11 cellular contexts compared by ENCODE assay signal in genomic region chr2:48344441-48344756, GRCh38. TPM values are rescaled to one million over a fixed set of nuclear protein-coding genes. Genes with fewer than 3 reads are reported as not detected.
A peak's percentile ranks its signal among the peaks of the same experiment; 100 is the strongest.
DNase-seq lines count a peak whose midpoint lies in the region; ATAC-seq, FAIRE-seq and TF ChIP-seq lines count a peak whose summit lies in the region.
"Had no signal": no experiment of that assay in that cellular context is flagged by ENCODE, and none has a peak within 500 bp of the region (broad histone marks: within the 10 kb centered on the region; RNA-seq: fewer than 3 reads in every experiment).

No MANE protein-coding gene starts in this region.

- H3K9ac ChIP-seq in GM12878 (ENCODE audit: control insufficient read depth, insufficient read depth, low read length), result no peak overlapping the region
- peak overlapping the region; percentile 3 to 14 for H3K9ac ChIP-seq in mucosa of rectum (ENCODE audit: low read depth in 1 of 2, low read length in 2 of 2)

- peak overlapping the region; percentile 84 to 86 for H3K27ac ChIP-seq in A549
- H3K27ac ChIP-seq in GM12878 (ENCODE audit: control insufficient read depth, insufficient read depth), result no peak overlapping the region
- peak overlapping the region; percentile 5 to 25 for H3K27ac ChIP-seq in mucosa of rectum (ENCODE audit: low read depth in 2 of 2, low read length in 2 of 2)

- RAD21 ChIA-PET in GM12878 (lab: Charles Lee; ENCODE audit: unreplicated experiment), result interaction anchor here (0.7 to 1.2 kb wide), 2 partner anchors 12 to 16 kb away, joined by 3 read pairs; no protein-coding TSS in a partner anchor

- peaks cover 48% of the 10 kb centered on the region for H3K4me1 Mint-ChIP-seq in HFFc6 (ENCODE audit: low read depth)

- DNase-seq in A549 (ENCODE audit: low read depth in 1 of 2, low spot score in 1 of 2), result no peak
- DNase-seq in HFFc6, result no peak
- no peak for DNase-seq in GM12878 (ENCODE audit: low read depth, low spot score)
- DNase-seq in NCI-H187 (lab: John Stamatoyannopoulos, UW), result no peak
- DNase-seq: DMS153, NCI-H1694 had no signal

- in situ Hi-C loops in GM12878 (cut with MboI), result no loop called here

- H3K9me3 ChIP-seq in A549 (peaks cover 30% of the 10 kb centered on the region), GM12878 (replicated peaks; ENCODE audit: control insufficient read depth, insufficient read depth, low read length) (peaks cover 32% of the 10 kb centered on the region), mucosa of rectum (ENCODE audit: control insufficient read depth in 2 of 2, low read length in 2 of 2) (peaks cover 0 to 10% of the 10 kb centered on the region in 2 donors)

- H3K27me3 Mint-ChIP-seq in HFFc6 (ENCODE audit: insufficient read depth), result no peaks in the 10 kb centered on the region
- H3K27me3 Mint-ChIP-seq: progenitor cell of endocrine pancreas had no signal

- 2% methylated on average over 1 of the region's 1 CpG for WGBS in A549 (ENCODE audit: missing lambda C conversion rate)
- WGBS in GM12878 (ENCODE audit: insufficient coverage, insufficient replicate concordance, low lambda C conversion rate, missing lambda C conversion rate), result 93% methylated on average over 1 of the region's 1 CpG

- TF ChIP-seq CTCF in A549 (IDR thresholded peaks at IDR 0.05) (no peak), HFFc6 (IDR thresholded peaks at IDR 0.05) (no peak), GM12878 (IDR thresholded peaks at IDR 0.05 in 2 of 3, conservative IDR thresholded peaks at IDR 0.05 in 1 of 3; ENCODE audit: control insufficient read depth in 2 of 3, extremely low read depth in 1 of 3, insufficient read depth in 1 of 3, low read depth in 3 of 3, low read length in 3 of 3) (no peak)

- H3K36me3 ChIP-seq in GM12878 (ENCODE audit: control insufficient read depth in 2 of 2, insufficient read depth in 2 of 2, low read length in 1 of 2) (peaks cover 9 to 17% of the 10 kb centered on the region in 2 experiments), mucosa of rectum (ENCODE audit: control insufficient read depth in 2 of 2, insufficient read depth in 2 of 2, low read length in 2 of 2) (peaks cover 6 to 9% of the 10 kb centered on the region in 2 donors)

- BruUV-seq in GM12878 (replicated peaks; lab: Mats Ljungman, UMichigan), result no TSS peak

- H3K36me3 Mint-ChIP-seq in HFFc6 (ENCODE audit: low read depth), result peaks cover 32% of the 10 kb centered on the region

- no peaks in the 10 kb centered on the region for H4K20me1 ChIP-seq in GM12878 (ENCODE audit: control insufficient read depth, insufficient read depth)

- H3K4me3 ChIP-seq in A549 (peak overlapping the region; percentile 37), GM12878 (peak overlapping the region; percentile 19; the same call in 1 of the 2 replicates), mucosa of rectum (ENCODE audit: low read length in 2 of 2) (peak overlapping the region in 1 of 2 donors; percentile 16)

- CTCF ChIA-PET in A549 (lab: Yijun Ruan, JAX) (interaction anchor here (0.5 to 1.0 kb wide), 3 partner anchors 28 to 957 kb away, joined by 3 read pairs; no protein-coding TSS in a partner anchor), GM12878 (lab: Yijun Ruan, JAX) (interaction anchor here (1.0 kb wide), 1 partner anchor 13 kb away, joined by 3 read pairs; no protein-coding TSS in a partner anchor)

- H3K4me1 ChIP-seq in A549 (peaks cover 60% of the 10 kb centered on the region), GM12878 (ENCODE audit: control insufficient read depth, insufficient read depth, low read length) (no peaks in the 10 kb centered on the region), mucosa of rectum (ENCODE audit: control insufficient read depth in 2 of 2, insufficient read depth in 2 of 2, low read length in 2 of 2) (peaks cover 0 to 5% of the 10 kb centered on the region in 2 donors)

- TF ChIP-seq POLR2A in A549 (IDR thresholded peaks at IDR 0.05; ENCODE audit: low read length), result no peak
- TF ChIP-seq POLR2A in GM12878 (IDR thresholded peaks at IDR 0.05; ENCODE audit: low read depth, low read length), result no peak

- peaks cover 87% of the 10 kb centered on the region for H3K79me2 ChIP-seq in GM12878 (ENCODE audit: control insufficient read depth, insufficient read depth, low read length)

- H3K27ac Mint-ChIP-seq in HFFc6, result peak overlapping the region; percentile 89
- H3K27ac Mint-ChIP-seq: progenitor cell of endocrine pancreas had no signal

- no peak overlapping the region for H2AFZ ChIP-seq in GM12878 (ENCODE audit: control insufficient read depth, low read depth, low read length)

- H3K4me3 Mint-ChIP-seq in HFFc6, result peak overlapping the region; percentile 83; the same call in 1 of the 2 replicates

- ATAC-seq in A549 (peak in 1 of 2 experiments; percentile 37; a peak in 3 of 6 replicates), GM12878 (no peak; the same call in 1 of the 3 replicates), GM21381 (IDR thresholded peaks at IDR 0.05; ENCODE audit: unreplicated experiment) (no peak), GM21723 (IDR thresholded peaks at IDR 0.05; ENCODE audit: unreplicated experiment) (no peak), HG03457 (IDR thresholded peaks at IDR 0.05; ENCODE audit: unreplicated experiment) (no peak)

- H3K9me3 Mint-ChIP-seq in HFFc6, result peaks cover 26% of the 10 kb centered on the region

- TF ChIP-seq RAD21 in A549 (conservative IDR thresholded peaks at IDR 0.05 in 1 of 2, IDR thresholded peaks at IDR 0.05 in 1 of 2) (no peak), GM12878 (IDR thresholded peaks at IDR 0.05; ENCODE audit: insufficient read depth, low read depth, low read length) (no peak)

- intact Hi-C loops in GM12878 (cut with micrococcal nuclease; ENCODE audit: unreplicated experiment), result no loop called here

- SMC1A ChIA-PET in GM12878 (lab: Charles Lee; ENCODE audit: uncharacterized antibody, unreplicated experiment), result interaction anchor here (0.8 to 1.0 kb wide), 2 partner anchors 9 to 12 kb away, joined by 3 to 4 read pairs; no protein-coding TSS in a partner anchor

- peak overlapping the region; percentile 93 for H3K4me2 ChIP-seq in A549
- H3K4me2 ChIP-seq in GM12878 (ENCODE audit: control insufficient read depth, insufficient read depth), result peak overlapping the region; percentile 78

- FAIRE-seq in A549 (lab: Jason Lieb, UNC) (no peak), GM12878 (lab: Jason Lieb, UNC) (no peak)

- no peaks in the 10 kb centered on the region for H3K27me3 ChIP-seq in GM12878 (replicated peaks in 1 of 2; ENCODE audit: control insufficient read depth in 2 of 2, insufficient read depth in 2 of 2, low read length in 1 of 2)
- H3K27me3 ChIP-seq in mucosa of rectum (ENCODE audit: control insufficient read depth in 2 of 2, insufficient read depth in 2 of 2, low read length in 2 of 2), result no peaks in the 10 kb centered on the region

- POLR2A ChIA-PET in A549 (lab: Yijun Ruan, JAX), result interaction anchor here (0.7 kb wide), 1 partner anchor 14 kb away, joined by 4 read pairs; no protein-coding TSS in a partner anchor
- POLR2A ChIA-PET in GM12878 (lab: Charles Lee), result no interaction called here

- TF ChIP-seq EP300 in A549 (IDR thresholded peaks at IDR 0.05) (0 out of 5 replicates have a peak, but pooled peaks of 1 of the 2 experiments have one; percentile 10), GM12878 (IDR thresholded peaks at IDR 0.05; ENCODE audit: borderline replicate concordance in 1 of 2, control insufficient read depth in 1 of 2, low read depth in 2 of 2, low read length in 2 of 2) (no peak)

TF ChIP-seq in A549, 52 proteins besides CTCF, POLR2A, EP300 and RAD21 (continues in another document):
- no peak for TF ChIP-seq JUN (IDR thresholded peaks at IDR 0.05)
- no peak for TF ChIP-seq ESRRA (IDR thresholded peaks at IDR 0.05; ENCODE audit: borderline replicate concordance, low read length)
- no peak for TF ChIP-seq HEYL (CRISPR knock-in tag; IDR thresholded peaks at IDR 0.05)
- TF ChIP-seq CHD4 (IDR thresholded peaks at IDR 0.05; ENCODE audit: borderline replicate concordance), result no peak
- TF ChIP-seq CBX8 (IDR thresholded peaks at IDR 0.05), result no peak
- TF ChIP-seq HDAC2 (IDR thresholded peaks at IDR 0.05), result no peak
- TF ChIP-seq FOSB (CRISPR knock-in tag; IDR thresholded peaks at IDR 0.05), result no peak

RNA-seq across cellular contexts. Expression of gene FOXN2, which starts 29.9 kb away (rescaled TPM):
- polyA plus RNA-seq in A549 (2011; rRNA removed) (31.4 and 33.1 TPM in 2 replicates), A549 (2017; fragmentation: RNase III; extraction: RNeasy Plus Mini Kit Qiagen cat#74134 plus additional on column Dnase treatment) (10.9 to 12.2 TPM (median 12.2 TPM) in 3 replicates), GM12878 (2011; rRNA removed) (28.7 and 36.0 TPM in 2 replicates), GM12878 (2014; fragmentation: Illumina TruSeq; extraction: Trizol) (26.5 and 27.0 TPM in 2 replicates), GM12878 (2014; fragmentation: Nextera tagmentation; extraction: Ambion mirVana) (10 to 100 TPM in 1 of 2 experiments, 1 to 10 TPM in 1; 10.0 to 27.4 TPM), GM12878 (2014; rRNA removed) (10.8 and 12.7 TPM in 2 replicates), GM12878 (2016; fragmentation: Nextera tagmentation; extraction: Ambion mirVana) (10 to 100 TPM; 29.7 to 30.4 TPM)
- 5.7 and 6.4 TPM in 2 replicates for polyA plus RNA-seq in A549 (2012; cell fraction: cytosol; rRNA removed)
- 3.3 and 5.0 TPM in 2 replicates for polyA plus RNA-seq in A549 (2012; cell fraction: nucleus; rRNA removed)
- polyA minus RNA-seq in A549 (2011; rRNA and poly(A)+ RNA removed), result 26.6 and 30.8 TPM in 2 replicates
- 10 to 100 TPM; 12.5 to 21.1 (median 16.9) TPM for total RNA-seq in HFFc6 (2021; fragmentation: NEBNext Ultra II Directional; extraction: Animal tissue kit (Norgen Biotek cat#: 25700))
- 46.2 and 53.4 TPM in 2 replicates for total RNA-seq in GM12878 (2013; cell fraction: nucleolus; rRNA removed)
- total RNA-seq in GM12878 (2014; rRNA removed) (32.5 and 36.6 TPM in 2 replicates), GM12878 (2014; rRNA removed; fragmentation: Illumina TruSeq; extraction: Trizol) (34.4 and 34.7 TPM in 2 replicates), GM12878 (2021) (26.6 and 29.9 TPM in 2 replicates)
- polyA plus RNA-seq in GM12878 (2011; ENCODE audit: low read depth), result 4.8 TPM
- polyA plus RNA-seq in GM12878 (2011; cell fraction: cytosol; rRNA removed), result 13.0 and 15.2 TPM in 2 replicates
- 13.7 and 14.3 TPM in 2 replicates for polyA plus RNA-seq in GM12878 (2011; cell fraction: nucleus; rRNA removed)
- polyA plus RNA-seq in GM12878 (2012), result 6.2 and 9.2 TPM in 2 replicates
- 37.4 and 53.0 TPM in 2 replicates for polyA minus RNA-seq in GM12878 (2011; rRNA and poly(A)+ RNA removed)
- polyA minus RNA-seq in GM12878 (2011; cell fraction: cytosol; rRNA and poly(A)+ RNA removed), result 15.3 and 19.9 TPM in 2 replicates
- 19.0 and 30.0 TPM in 2 replicates for polyA minus RNA-seq in GM12878 (2011; cell fraction: nucleus; rRNA and poly(A)+ RNA removed)
